21 cellular contexts compared by ENCODE assay signal in genomic region chr2:131567891-131568290, GRCh38.
"Had no signal": no experiment of that assay in that cellular context is flagged by ENCODE, and none has a peak within 500 bp of the region (broad histone marks: within the 10 kb centered on the region; RNA-seq: fewer than 3 reads in every experiment).

No MANE protein-coding gene starts in this region.

- ATAC-seq: activated CD8-positive, alpha-beta T cell treated with anti-CD3 and anti-CD28 coated beads for 36 hours; activated T-cell treated with anti-CD3 and anti-CD28 coated beads, Interleukin-2, amount 50 U/mL, for 4 hours; activated T-helper 17 cell treated with anti-CD3 and anti-CD28 coated beads, Interleukin-2, amount 50 U/mL, for 72 hours; left colon; stimulated activated naive CD8-positive, alpha-beta T cell treated with anti-CD3 and anti-CD28 coated beads, Interleukin-15, Interleukin-2, amounts not matched to agents 100 U/mL and 50 U/mL, for 24 hours had no signal

- H3K36me3 ChIP-seq: right lobe of liver, transverse colon had no signal

- H3K4me1 ChIP-seq: right lobe of liver, transverse colon had no signal

- H3K4me3 ChIP-seq: right lobe of liver, skin epidermis, testis, transverse colon had no signal

- H3K27ac ChIP-seq: right lobe of liver, skin epidermis, testis, transverse colon had no signal

- H3K9me3 ChIP-seq: right lobe of liver, testis, transverse colon had no signal

- FAIRE-seq: frontal cortex, kidney had no signal

- H3K27me3 ChIP-seq: right lobe of liver, testis, transverse colon had no signal

- DNase-seq: activated CD4-positive, alpha-beta T cell treated with anti-CD3 and anti-CD28 coated beads, Interleukin-2, amount 50 U/mL, for 1 hour; activated CD4-positive, CD25-positive, alpha-beta regulatory T cell treated with anti-CD3 and anti-CD28 coated beads, Interleukin-2, amount 50 U/mL, for 72 hours; activated CD8-positive, alpha-beta T cell treated with anti-CD3 and anti-CD28 coated beads for 36 hours; activated gamma-delta T cell treated with Interleukin-2 at 50 U/mL for 16 hours; activated naive CD4-positive, alpha-beta T cell treated with anti-CD3 and anti-CD28 coated beads, Interleukin-2, amount 50 U/mL, for 16 hours; activated T-cell treated with anti-CD3 and anti-CD28 coated beads, Interleukin-2, amount 50 U/mL, for 4 hours; effector CD8-positive, alpha-beta T cell; erythroblast; kidney; left colon; mammary epithelial cell; right lobe of liver; stimulated activated CD4-positive, alpha-beta T cell treated with anti-CD3 and anti-CD28 coated beads, Interleukin-12 subunit alpha, Interleukin-12 subunit beta, amount 100 ng/mL, for 4 hours; stimulated activated CD4-positive, alpha-beta T cell treated with anti-CD3 and anti-CD28 coated beads, Interleukin-4, amount 100 ng/mL, for 1 hour; stimulated activated naive CD8-positive, alpha-beta T cell treated with anti-CD3 and anti-CD28 coated beads, Interleukin-15, Interleukin-2, amounts not matched to agents 100 U/mL and 50 U/mL, for 24 hours; T-helper 2 cell; testis; transverse colon had no signal
